ENCODE assay signal across 8 cellular contexts in genomic region chr2:198309673-198310280, GRCh38.
DNase-seq lines count a peak whose midpoint lies in the region; ATAC-seq and TF ChIP-seq lines count a peak whose summit lies in the region.

No MANE protein-coding gene starts in this region.

- H3K9me3 ChIP-seq in psoas muscle, result no peaks in the 10 kb centered on the region

- TF ChIP-seq CTCF in fibroblast of pulmonary artery (IDR thresholded peaks at IDR 0.05; ENCODE audit: low read length, missing control alignments) (peak; percentile 94), psoas muscle (IDR thresholded peaks at IDR 0.05) (peak; percentile 80)

- no peak overlapping the region for H3K4me3 ChIP-seq in fibroblast of pulmonary artery (replicated peaks; ENCODE audit: low read depth, low read length)
- H3K4me3 ChIP-seq in psoas muscle, result no peak overlapping the region

- 4 to 9% (median 4%) methylated on average over 8 of the region's 8 CpGs for WGBS in psoas muscle, 3 donors

- peaks cover 0 to 4% (median 0%) of the 10 kb centered on the region in 3 donors for H3K27me3 ChIP-seq in psoas muscle (ENCODE audit: insufficient read depth in 3 of 3, low read length in 2 of 3)

- H3K27ac ChIP-seq in psoas muscle, result no peak overlapping the region

- no peaks in the 10 kb centered on the region for H3K36me3 ChIP-seq in psoas muscle (ENCODE audit: insufficient read depth in 1 of 2, low read depth in 1 of 2)

- ATAC-seq in HG03280 (IDR thresholded peaks at IDR 0.05; ENCODE audit: unreplicated experiment), result peak; percentile 50
- ATAC-seq in psoas muscle, result peak in 2 of 4 donors; percentile 46 to 73
- ATAC-seq in HG03457 (IDR thresholded peaks at IDR 0.05; ENCODE audit: unreplicated experiment), result no peak

- DNase-seq in SIG-M5 treated with dmso at 0.1 percent for 504 hours (lab: John Stamatoyannopoulos, UW; ENCODE audit: unreplicated experiment) (peak; percentile 60), SIG-M5 (lab: John Stamatoyannopoulos, UW) (no peak), NCI-H82 treated with DMSO at 0.1 percent for 48 hours (lab: John Stamatoyannopoulos, UW; ENCODE audit: unreplicated experiment) (peak; percentile 35), activated T-cell treated with anti-CD3 and anti-CD28 coated beads for 24 hours (ENCODE audit: low read depth) (peak; percentile 46), fibroblast of pulmonary artery (ENCODE audit: low read depth) (peak; percentile 70), psoas muscle (no peak)

- H3K4me1 ChIP-seq in psoas muscle, result no peaks in the 10 kb centered on the region

- intact Hi-C loops in psoas muscle (cut with DNase I), result loop anchor here (5.0 to 10.0 kb wide), 3 partner anchors 1175 to 1433 kb away; no protein-coding TSS in a partner anchor

Comparison
In these comparisons a context has a peak if more than half of its experiments do, and no peak if none do; other contexts are left out.
1. DNase-seq: peak in SIG-M5 treated with dmso at 0.1 percent for 504 hours (single experiment), NCI-H82 treated with DMSO at 0.1 percent for 48 hours (single experiment), activated T-cell treated with anti-CD3 and anti-CD28 coated beads for 24 hours (single experiment) and fibroblast of pulmonary artery (single experiment); none in SIG-M5 (single experiment) and psoas muscle (0 of 2).